ENCODE assay signal across 1 cellular context in genomic region chr5:93594591-93595419, GRCh38.
A peak's percentile ranks its signal among the peaks of the same experiment; 100 is the strongest.
TF ChIP-seq lines count a peak whose summit lies in the region.

No MANE protein-coding gene starts in this region.

TF ChIP-seq in H1, 55 proteins besides CTCF, POLR2A, EP300 and RAD21:
- TF ChIP-seq HDAC6 (IDR thresholded peaks at IDR 0.05; ENCODE audit: low read depth, low read length) (no peak), KDM4A (IDR thresholded peaks at IDR 0.05; ENCODE audit: low read depth, low read length, severe bottlenecking) (peak; percentile 32), ATF2 (IDR thresholded peaks at IDR 0.05; ENCODE audit: low read length) (no peak), CHD2 (IDR thresholded peaks at IDR 0.05; ENCODE audit: low read length) (no peak), NANOG (IDR thresholded peaks at IDR 0.05; ENCODE audit: insufficient read depth, low read depth, low read length, poor library complexity, severe bottlenecking) (no peak), CREB1 (IDR thresholded peaks at IDR 0.05) (no peak), SUZ12 (IDR thresholded peaks at IDR 0.05; ENCODE audit: low read length) (peak; percentile 96), JUND (IDR thresholded peaks at IDR 0.05; ENCODE audit: low read length) (no peak), ZNF274 (IDR thresholded peaks at IDR 0.05; ENCODE audit: borderline replicate concordance, extremely low read depth, low read length) (no peak), RBBP5 (IDR thresholded peaks at IDR 0.05; ENCODE audit: borderline replicate concordance, low read depth, low read length) (no peak), KDM5A (IDR thresholded peaks at IDR 0.05; ENCODE audit: low read length) (no peak), RFX5 (IDR thresholded peaks at IDR 0.05; ENCODE audit: borderline replicate concordance, low read depth, low read length) (no peak), SP4 (IDR thresholded peaks at IDR 0.05; ENCODE audit: low read length) (no peak), RNF2 (IDR thresholded peaks at IDR 0.05; ENCODE audit: borderline replicate concordance, low read depth, low read length, missing control alignments, poor library complexity, severe bottlenecking) (peak; percentile 96), MAFK (IDR thresholded peaks at IDR 0.05; ENCODE audit: low read depth, low read length) (no peak), FOSL1 (IDR thresholded peaks at IDR 0.05; ENCODE audit: insufficient read depth, low read depth, low read length) (no peak), GABPA (IDR thresholded peaks at IDR 0.05; ENCODE audit: borderline replicate concordance, insufficient read depth, low read length) (no peak), BRCA1 (IDR thresholded peaks at IDR 0.05; ENCODE audit: low read depth, low read length) (no peak), CBX8 (IDR thresholded peaks at IDR 0.05; ENCODE audit: borderline replicate concordance, low read depth, low read length) (0 out of 2 replicates have a peak, but pooled peaks have one; percentile 3), TEAD4 (IDR thresholded peaks at IDR 0.05; ENCODE audit: low read depth, low read length) (no peak), CTBP2 (IDR thresholded peaks at IDR 0.05; ENCODE audit: borderline replicate concordance, insufficient read depth, insufficient read length, low read length) (peak; percentile 80), PHF8 (conservative IDR thresholded peaks at IDR 0.05; ENCODE audit: low read depth, low read length) (no peak), BACH1 (IDR thresholded peaks at IDR 0.05; ENCODE audit: low read length) (no peak), CHD7 (IDR thresholded peaks at IDR 0.05; ENCODE audit: insufficient replicate concordance, low read length) (no peak), YY1 (IDR thresholded peaks at IDR 0.05; ENCODE audit: low read depth, low read length) (no peak), TCF12 (IDR thresholded peaks at IDR 0.05; ENCODE audit: low read depth, low read length) (no peak), TBP (IDR thresholded peaks at IDR 0.05; ENCODE audit: low read depth, low read length) (no peak), KDM1A (IDR thresholded peaks at IDR 0.05; ENCODE audit: borderline replicate concordance, low read length) (no peak), EGR1 (IDR thresholded peaks at IDR 0.05; ENCODE audit: borderline replicate concordance, low read depth, low read length) (no peak), EZH2 (IDR thresholded peaks at IDR 0.05; ENCODE audit: low read depth, low read length, severe bottlenecking) (peak; percentile 89), SP2 (IDR thresholded peaks at IDR 0.05; ENCODE audit: low read length) (no peak), BCL11A (IDR thresholded peaks at IDR 0.05; ENCODE audit: low read depth in 2 of 2, low read length in 2 of 2) (no peak)
- TF ChIP-seq, protein P1, sequence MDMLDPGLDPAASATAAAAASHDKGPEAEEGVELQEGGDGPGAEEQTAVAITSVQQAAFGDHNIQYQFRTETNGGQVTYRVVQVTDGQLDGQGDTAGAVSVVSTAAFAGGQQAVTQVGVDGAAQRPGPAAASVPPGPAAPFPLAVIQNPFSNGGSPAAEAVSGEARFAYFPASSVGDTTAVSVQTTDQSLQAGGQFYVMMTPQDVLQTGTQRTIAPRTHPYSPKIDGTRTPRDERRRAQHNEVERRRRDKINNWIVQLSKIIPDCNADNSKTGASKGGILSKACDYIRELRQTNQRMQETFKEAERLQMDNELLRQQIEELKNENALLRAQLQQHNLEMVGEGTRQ (IDR thresholded peaks at IDR 0.05; ENCODE audit: low read length) = no peak
